In the genomic region with DNA sequence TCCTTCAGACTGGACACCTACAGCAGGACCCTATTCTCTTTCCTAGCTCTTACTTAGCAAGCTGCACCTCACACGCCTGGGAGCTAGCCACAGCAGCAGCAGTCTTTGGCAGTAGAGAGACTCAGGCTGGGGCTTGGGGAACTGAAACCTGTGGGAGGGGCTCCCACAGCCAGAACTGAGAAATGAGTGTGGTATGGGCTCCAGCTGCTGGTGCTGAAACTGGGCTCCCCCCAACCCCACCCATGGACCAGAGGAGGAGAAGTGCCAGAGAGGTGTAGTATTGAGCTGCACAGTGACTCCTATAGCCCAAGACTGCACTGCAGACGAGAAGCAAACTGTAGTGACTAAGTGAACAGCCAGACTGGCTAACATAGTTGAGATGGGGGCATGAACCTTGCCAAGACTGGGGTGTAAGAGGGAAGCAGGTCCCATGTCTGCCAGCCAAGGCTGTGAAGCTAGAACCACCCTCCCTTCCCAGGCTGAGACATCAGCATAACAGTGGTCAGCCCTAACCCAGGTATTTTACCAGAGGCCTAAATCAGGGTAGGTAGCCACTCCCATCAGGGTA, we compare ENCODE assay signal across 10 cellular contexts.
DNase-seq lines count a peak whose midpoint lies in the region; ATAC-seq and TF ChIP-seq lines count a peak whose summit lies in the region.
"Had no signal": no experiment of that assay in that cellular context is flagged by ENCODE, and none has a peak within 500 bp of the region (broad histone marks: within the 10 kb centered on the region; RNA-seq: fewer than 3 reads in every experiment).

No MANE protein-coding gene starts in this region.

- TF ChIP-seq CTCF in H9 (conservative IDR thresholded peaks at IDR 0.05) (no peak), nephron progenitor cell (IDR thresholded peaks at IDR 0.05) (no peak), uterus (IDR thresholded peaks at IDR 0.05) (no peak)

- H3K4ac ChIP-seq in H9 (ENCODE audit: low read depth, low read length), result no peak overlapping the region

- TF ChIP-seq POLR2A in uterus (IDR thresholded peaks at IDR 0.05), result no peak

- H3K27me3 ChIP-seq in H9 (ENCODE audit: insufficient read depth, low read length) (no peaks in the 10 kb centered on the region), uterus (no peaks in the 10 kb centered on the region)
- H3K27me3 ChIP-seq: tibial nerve had no signal

- no peak overlapping the region for H3K23ac ChIP-seq in H9 (ENCODE audit: insufficient read length, low read depth, low read length)

- H2BK15ac ChIP-seq in H9 (ENCODE audit: low read depth, low read length), result no peak overlapping the region

- H3K36me3 Mint-ChIP-seq in H9 (ENCODE audit: insufficient read depth in 1 of 3, low read depth in 3 of 3) (peaks cover 0 to 1% (median under 1%) of the 10 kb centered on the region in 3 experiments; a peak in 2 of 7 replicates), nephron progenitor cell (ENCODE audit: low read depth) (no peaks in the 10 kb centered on the region)
- H3K36me3 Mint-ChIP-seq in effector memory CD8-positive, alpha-beta T cell (ENCODE audit: insufficient read depth), result peaks cover 3% of the 10 kb centered on the region

- H3K9me3 ChIP-seq in H9 (ENCODE audit: control insufficient read depth, low read depth, low read length) (no peaks in the 10 kb centered on the region), uterus (peaks cover 0 to 8% of the 10 kb centered on the region in 2 donors)

- no peak overlapping the region for H3T11ph ChIP-seq in H9 (ENCODE audit: low read length)

- H2BK120ac ChIP-seq in H9 (ENCODE audit: low read depth, low read length, poor library complexity, severe bottlenecking), result no peak overlapping the region

- no peak overlapping the region for H4K91ac ChIP-seq in H9 (ENCODE audit: insufficient read length, low read depth, low read length)

- no peak overlapping the region for H4K8ac ChIP-seq in H9 (replicated peaks; ENCODE audit: insufficient read length, low read depth, low read length)

- H3K36me3 ChIP-seq in uterus, result no peaks in the 10 kb centered on the region
- H3K36me3 ChIP-seq: tibial nerve had no signal

- H3K9ac ChIP-seq in H9 (ENCODE audit: extremely low read depth, insufficient read length, low read length), result no peak overlapping the region

- H3K4me3 Mint-ChIP-seq in H9 (peak overlapping the region in 1 of 2 experiments; percentile 21; a peak in 1 of 5 replicates), nephron progenitor cell (no peak overlapping the region)
- peak overlapping the region; percentile 39 to 55 for H3K4me3 Mint-ChIP-seq in effector memory CD8-positive, alpha-beta T cell

- peaks cover 23 to 30% of the 10 kb centered on the region in 2 experiments for H3K4me1 Mint-ChIP-seq in H9
- peaks cover 30 to 46% of the 10 kb centered on the region in 2 donors for H3K4me1 Mint-ChIP-seq in effector memory CD8-positive, alpha-beta T cell (ENCODE audit: low read depth in 2 of 2)
- no peaks in the 10 kb centered on the region for H3K4me1 Mint-ChIP-seq in nephron progenitor cell

- no peak overlapping the region for H3K4me3 ChIP-seq in uterus
- H3K4me3 ChIP-seq: SK-N-MC, tibial nerve had no signal

- H2AFZ ChIP-seq in H9 (ENCODE audit: low read length), result no peak overlapping the region

- no peak overlapping the region for H2AK5ac ChIP-seq in H9 (ENCODE audit: insufficient read length, low read length)

- intact Hi-C loops in uterus (cut with DNase I; ENCODE audit: low total_unique reads), result no loop called here

- no peak overlapping the region for H2BK12ac ChIP-seq in H9 (ENCODE audit: insufficient read length, low read depth, low read length)

- no peaks in the 10 kb centered on the region for H3K79me1 ChIP-seq in H9 (ENCODE audit: insufficient read depth, low read depth, low read length, poor library complexity, severe bottlenecking)

- peak overlapping the region; percentile 13 for H3K4me2 ChIP-seq in H9 (ENCODE audit: insufficient read depth, insufficient read length, low read length)

- H3K9me3 Mint-ChIP-seq in H9, result no peaks in the 10 kb centered on the region; a peak in 1 of 5 replicates
- peaks cover 0 to 2% of the 10 kb centered on the region in 2 donors for H3K9me3 Mint-ChIP-seq in effector memory CD8-positive, alpha-beta T cell
- H3K9me3 Mint-ChIP-seq in nephron progenitor cell, result peaks cover 7% of the 10 kb centered on the region

- no peaks in the 10 kb centered on the region; the same call in 1 of the 2 replicates for H3K79me2 ChIP-seq in H9 (ENCODE audit: insufficient read depth, low read length)

- H4K20me1 ChIP-seq in H9 (ENCODE audit: control insufficient read depth, insufficient read depth, insufficient read length), result no peaks in the 10 kb centered on the region

- H3K56ac ChIP-seq in H9 (ENCODE audit: insufficient read length, low read depth, low read length), result no peak overlapping the region

- no peak overlapping the region for H3K27ac ChIP-seq in H9 (ENCODE audit: insufficient read length, low read depth, low read length)
- no peak overlapping the region for H3K27ac ChIP-seq in uterus
- H3K27ac ChIP-seq: SK-N-MC, tibial nerve had no signal

- peak overlapping the region; percentile 4 for H3K18ac ChIP-seq in H9 (ENCODE audit: insufficient read length, low read depth, low read length)

- H2BK20ac ChIP-seq in H9 (ENCODE audit: low read depth, low read length, poor library complexity, severe bottlenecking), result no peak overlapping the region

- H2BK5ac ChIP-seq in H9 (ENCODE audit: insufficient read length, low read length), result no peak overlapping the region

- H3K27ac Mint-ChIP-seq in H9 (peak overlapping the region; percentile 84 to 93 (median 92); a peak in 6 of 7 replicates), nephron progenitor cell (no peak overlapping the region)
- peak overlapping the region; percentile 90 to 97 for H3K27ac Mint-ChIP-seq in effector memory CD8-positive, alpha-beta T cell

- no peaks in the 10 kb centered on the region for H3K23me2 ChIP-seq in H9 (ENCODE audit: insufficient read length, low read depth, low read length, poor library complexity, severe bottlenecking)

- ATAC-seq in GM18517 (IDR thresholded peaks at IDR 0.05; ENCODE audit: unreplicated experiment), result peak; percentile 90
- ATAC-seq in effector memory CD8-positive, alpha-beta T cell (replicated peaks), result peak; percentile 60

- DNase-seq in H9 (peak; percentile 68), MV-4-11 (lab: John Stamatoyannopoulos, UW) (peak; percentile 98), nephron progenitor cell (no peak), GM03348 (ENCODE audit: low spot score) (no peak), uterus (no peak)
- peak in 2 of 3 experiments; percentile 18 to 21 for DNase-seq in effector memory CD8-positive, alpha-beta T cell
- DNase-seq in stimulated activated CD4-positive, alpha-beta T cell treated with anti-CD3 and anti-CD28 coated beads, Interleukin-15, amount 100 ng/mL, for 48 hours (ENCODE audit: low read depth in 2 of 2), result peak; percentile 40 to 58

- H3K27me3 Mint-ChIP-seq in H9 (ENCODE audit: low read depth) (no peaks in the 10 kb centered on the region), nephron progenitor cell (ENCODE audit: low read depth, poor library complexity) (peaks cover 4% of the 10 kb centered on the region)
- H3K27me3 Mint-ChIP-seq in effector memory CD8-positive, alpha-beta T cell, result no peaks in the 10 kb centered on the region

- H4K5ac ChIP-seq in H9 (ENCODE audit: insufficient read length, low read depth, low read length), result no peak overlapping the region

- H3K14ac ChIP-seq in H9 (ENCODE audit: insufficient read depth, low read length), result no peak overlapping the region

- no CpG with 5 or more reads among the region's 2 CpGs for WGBS in H9 (ENCODE audit: extremely low coverage, insufficient read length, low lambda C conversion rate)

- H3K4me1 ChIP-seq in H9 (ENCODE audit: insufficient read depth, low read length), result peaks cover 11% of the 10 kb centered on the region; the same call in 1 of the 2 replicates
- H3K4me1 ChIP-seq in uterus, result no peaks in the 10 kb centered on the region

Comparison
In these comparisons a context has a peak if more than half of its experiments do, and no peak if none do; other contexts are left out.
1. DNase-seq: peak in H9 (single experiment), MV-4-11 (single experiment), effector memory CD8-positive, alpha-beta T cell (2 of 3) and stimulated activated CD4-positive, alpha-beta T cell treated with anti-CD3 and anti-CD28 coated beads, Interleukin-15, amount 100 ng/mL, for 48 hours (2 of 2); none in nephron progenitor cell (single experiment), GM03348 (single experiment) and uterus (0 of 2).